ENCODE assay signal across 23 cellular contexts in genomic region chr11:126611438-126611837, GRCh38.
"Had no signal": no experiment of that assay in that cellular context is flagged by ENCODE, and none has a peak within 500 bp of the region (broad histone marks: within the 10 kb centered on the region; RNA-seq: fewer than 3 reads in every experiment).

No MANE protein-coding gene starts in this region.

- ATAC-seq: esophagus mucosa, gastrocnemius medialis, heart right ventricle, left cardiac atrium, lower lobe of right lung, mucosa of descending colon had no signal

- H3K4me3 ChIP-seq: coronary artery, dorsolateral prefrontal cortex, esophagus squamous epithelium, gastrocnemius medialis, heart right ventricle, left ventricle myocardium inferior, lower lobe of right lung, mucosa of descending colon had no signal

- FAIRE-seq: colon, endothelial cell of umbilical vein, islet of Langerhans, keratinocyte had no signal

- H3K9me3 ChIP-seq: esophagus squamous epithelium, gastrocnemius medialis, heart right ventricle, left ventricle myocardium inferior, lower lobe of right lung, mucosa of descending colon had no signal

- H3K4me1 ChIP-seq: esophagus squamous epithelium, gastrocnemius medialis, heart right ventricle, left ventricle myocardium inferior, lower lobe of right lung had no signal

- H3K27me3 ChIP-seq: dorsolateral prefrontal cortex, gastrocnemius medialis had no signal

- DNase-seq: dermis blood vessel endothelial cell; dorsolateral prefrontal cortex; effector CD4-positive, alpha-beta T cell; effector memory CD4-positive, alpha-beta T cell; esophagus squamous epithelium; foreskin fibroblast; foreskin melanocyte; gastrocnemius medialis; glutamatergic neuron; head of caudate nucleus; heart right ventricle; hippocampal formation; left cardiac atrium; left ventricle myocardium inferior; lower lobe of right lung; mesenchymal stem cell; mucosa of descending colon had no signal

- H3K36me3 ChIP-seq: esophagus squamous epithelium, gastrocnemius medialis, heart right ventricle, left ventricle myocardium inferior, lower lobe of right lung had no signal

- H3K27ac ChIP-seq: coronary artery, dorsolateral prefrontal cortex, esophagus squamous epithelium, gastrocnemius medialis, heart right ventricle, left ventricle myocardium inferior, lower lobe of right lung had no signal
